ENCODE assay signal across 17 cellular contexts in genomic region chr6:84912472-84913143, GRCh38.
A peak's percentile ranks its signal among the peaks of the same experiment; 100 is the strongest.
DNase-seq lines count a peak whose midpoint lies in the region; ATAC-seq, FAIRE-seq and TF ChIP-seq lines count a peak whose summit lies in the region.
"Had no signal": no experiment of that assay in that cellular context is flagged by ENCODE, and none has a peak within 500 bp of the region (broad histone marks: within the 10 kb centered on the region; RNA-seq: fewer than 3 reads in every experiment).

No MANE protein-coding gene starts in this region.

- no peak for TF ChIP-seq CTCF in liver (IDR thresholded peaks at IDR 0.05; ENCODE audit: low read depth, low read length, missing input control)
- TF ChIP-seq CTCF in HepG2 (CRISPR knock-in tag; IDR thresholded peaks at IDR 0.05), result no peak
- no peak for TF ChIP-seq CTCF in right lobe of liver (IDR thresholded peaks at IDR 0.05)
- no peak for TF ChIP-seq CTCF in pancreas (IDR thresholded peaks at IDR 0.05)
- no peak for TF ChIP-seq CTCF in upper lobe of right lung (IDR thresholded peaks at IDR 0.05)

- no peaks in the 10 kb centered on the region for H3K9me3 Mint-ChIP-seq in activated CD8-positive, alpha-beta T cell treated with anti-CD3 and anti-CD28 coated beads, Interleukin-2, amount 10 ng/mL, durations not matched to agents 7 days and 5 days (ENCODE audit: insufficient read depth)

- H3K36me3 Mint-ChIP-seq in activated CD8-positive, alpha-beta T cell treated with anti-CD3 and anti-CD28 coated beads, Interleukin-2, amount 10 ng/mL, durations not matched to agents 7 days and 5 days (ENCODE audit: low read depth), result no peaks in the 10 kb centered on the region

- CTCF ChIA-PET in HepG2 (lab: Yijun Ruan, JAX; ENCODE audit: low intra/inter-chr PET ratio, low total read pairs), result no interaction called here
- CTCF ChIA-PET in activated CD8-positive, alpha-beta T cell treated with anti-CD3 and anti-CD28 coated beads, Interleukin-2, amount 10 ng/mL, durations not matched to agents 7 days and 5 days (lab: Charles Lee), result no interaction called here

- H3K27me3 ChIP-seq in liver (ENCODE audit: control insufficient read depth in 4 of 4, insufficient read depth in 4 of 4, low read length in 3 of 4), result no peaks in the 10 kb centered on the region
- no peaks in the 10 kb centered on the region for H3K27me3 ChIP-seq in HepG2 (ENCODE audit: control insufficient read depth in 1 of 2, insufficient read depth in 2 of 2, low read length in 2 of 2)
- H3K27me3 ChIP-seq in right lobe of liver, result no peaks in the 10 kb centered on the region
- H3K27me3 ChIP-seq in pancreas, result no peaks in the 10 kb centered on the region
- H3K27me3 ChIP-seq in upper lobe of right lung, result no peaks in the 10 kb centered on the region

- H3K4me1 Mint-ChIP-seq in activated CD8-positive, alpha-beta T cell treated with anti-CD3 and anti-CD28 coated beads, Interleukin-2, amount 10 ng/mL, durations not matched to agents 7 days and 5 days (ENCODE audit: low read depth), result no peaks in the 10 kb centered on the region

- H3K4me2 ChIP-seq in HepG2 (ENCODE audit: low read depth, low read length), result no peak overlapping the region
- H3K4me2 ChIP-seq: A549 had no signal

- no peak overlapping the region for H3K4me3 Mint-ChIP-seq in activated CD8-positive, alpha-beta T cell treated with anti-CD3 and anti-CD28 coated beads, Interleukin-2, amount 10 ng/mL, durations not matched to agents 7 days and 5 days
- H3K4me3 Mint-ChIP-seq: CD4-positive, alpha-beta T cell had no signal

- H3K79me2 ChIP-seq in HepG2 (ENCODE audit: insufficient read depth, low read length), result no peaks in the 10 kb centered on the region

- H3K4me1 ChIP-seq in liver (ENCODE audit: control insufficient read depth in 4 of 4, insufficient read depth in 4 of 4, low read length in 3 of 4), result peaks cover 7 to 46% (median 38%) of the 10 kb centered on the region in 4 donors
- peaks cover 14% of the 10 kb centered on the region for H3K4me1 ChIP-seq in HepG2 (ENCODE audit: insufficient read depth, low read length)
- peaks cover 0 to 50% (median 7%) of the 10 kb centered on the region in 4 donors for H3K4me1 ChIP-seq in right lobe of liver
- peaks cover 12 to 20% (median 20%) of the 10 kb centered on the region in 3 donors for H3K4me1 ChIP-seq in pancreas
- H3K4me1 ChIP-seq in upper lobe of right lung, result no peaks in the 10 kb centered on the region
- H3K4me1 ChIP-seq: A549, HAP-1 had no signal

- H3K9ac ChIP-seq in liver (ENCODE audit: low read depth in 1 of 2, low read length in 2 of 2) (peak overlapping the region in 1 of 2 donors; percentile 27), HepG2 (ENCODE audit: insufficient read depth, low read depth, low read length) (no peak overlapping the region)
- H3K9ac ChIP-seq: GM23248 had no signal

- no peaks in the 10 kb centered on the region for H3K27me3 Mint-ChIP-seq in activated CD8-positive, alpha-beta T cell treated with anti-CD3 and anti-CD28 coated beads, Interleukin-2, amount 10 ng/mL, durations not matched to agents 7 days and 5 days (ENCODE audit: low read depth)
- H3K27me3 Mint-ChIP-seq: CD4-positive, alpha-beta T cell had no signal

- FAIRE-seq in HepG2 (lab: Jason Lieb, UNC) (no peak), pancreas (lab: Jason Lieb, UNC) (no peak)
- FAIRE-seq: A549, G401.6, GM12891 had no signal

- H3K9me3 ChIP-seq in liver (ENCODE audit: control insufficient read depth in 4 of 4, low read length in 3 of 4) (no peaks in the 10 kb centered on the region), HepG2 (ENCODE audit: low read length) (no peaks in the 10 kb centered on the region), right lobe of liver (no peaks in the 10 kb centered on the region), pancreas (no peaks in the 10 kb centered on the region), upper lobe of right lung (no peaks in the 10 kb centered on the region)
- H3K9me3 ChIP-seq: A549, HAP-1 had no signal

- intact Hi-C loops in HepG2 (cut with micrococcal nuclease; ENCODE audit: unreplicated experiment) (no loop called here), right lobe of liver (cut with DNase I) (no loop called here), pancreas (cut with DNase I) (no loop called here), upper lobe of right lung (cut with DNase I) (no loop called here)

- BruUV-seq in HepG2 (replicated peaks; lab: Mats Ljungman, UMichigan), result no TSS peak

- no peaks in the 10 kb centered on the region for H3K36me3 ChIP-seq in liver (ENCODE audit: control insufficient read depth in 4 of 4, insufficient read depth in 3 of 4, low read depth in 1 of 4, low read length in 3 of 4)
- H3K36me3 ChIP-seq in HepG2 (replicated peaks in 1 of 2; ENCODE audit: control insufficient read depth in 1 of 2, insufficient read depth in 2 of 2, low read length in 2 of 2), result no peaks in the 10 kb centered on the region
- no peaks in the 10 kb centered on the region for H3K36me3 ChIP-seq in right lobe of liver
- H3K36me3 ChIP-seq in pancreas, result no peaks in the 10 kb centered on the region
- no peaks in the 10 kb centered on the region for H3K36me3 ChIP-seq in upper lobe of right lung
- H3K36me3 ChIP-seq: HAP-1 had no signal

- TF ChIP-seq EP300 in HepG2 (IDR thresholded peaks at IDR 0.05; ENCODE audit: low read depth in 2 of 2, low read length in 2 of 2) (no peak), HepG2 (CRISPR knock-in tag; IDR thresholded peaks at IDR 0.05; ENCODE audit: borderline replicate concordance) (no peak)

- H3K4me3 ChIP-seq in liver (ENCODE audit: low read depth in 1 of 3, low read length in 3 of 3) (peak overlapping the region in 1 of 3 donors; percentile 14), HepG2 (replicated peaks in 1 of 3; ENCODE audit: insufficient read depth in 1 of 3, low read depth in 2 of 3, low read length in 3 of 3) (no peak overlapping the region), right lobe of liver (peak overlapping the region in 1 of 3 donors; percentile 25), pancreas (no peak overlapping the region), upper lobe of right lung (no peak overlapping the region)
- H3K4me3 ChIP-seq: A549, GM23248, HAP-1 had no signal

- in situ Hi-C loops in HepG2 (cut with HindIII; ENCODE audit: extremely low pct_ligation_motif_present, low pct_unique_long_range_greater_than_20kb), result no loop called here

- ATAC-seq in HepG2, result no peak
- peak; percentile 62 to 76 (median 67) for ATAC-seq in right lobe of liver
- ATAC-seq in pancreas, result peak; percentile 70 to 87 (median 80)
- peak; percentile 14 for ATAC-seq in upper lobe of right lung
- ATAC-seq in GM18868 (IDR thresholded peaks at IDR 0.05; ENCODE audit: unreplicated experiment), result no peak
- ATAC-seq in activated CD8-positive, alpha-beta T cell treated with anti-CD3 and anti-CD28 coated beads, Interleukin-2, amount 10 ng/mL, durations not matched to agents 7 days and 5 days, result no peak
- ATAC-seq: A549 had no signal

- POLR2A ChIA-PET in HepG2 (lab: Yijun Ruan, JAX), result no interaction called here
- POLR2A ChIA-PET in activated CD8-positive, alpha-beta T cell treated with anti-CD3 and anti-CD28 coated beads, Interleukin-2, amount 10 ng/mL, durations not matched to agents 7 days and 5 days (lab: Charles Lee), result no interaction called here

- TF ChIP-seq RAD21 in liver (IDR thresholded peaks at IDR 0.05) (no peak), HepG2 (CRISPR knock-in tag; IDR thresholded peaks at IDR 0.05) (no peak)

- H3K27ac ChIP-seq in liver (ENCODE audit: low read depth in 1 of 2, low read length in 2 of 2) (peak overlapping the region; percentile 14 to 59), HepG2 (ENCODE audit: extremely low read length, insufficient read depth, low read length) (no peak overlapping the region), right lobe of liver (peak overlapping the region in 1 of 3 donors; percentile 32), pancreas (no peak overlapping the region), upper lobe of right lung (no peak overlapping the region)
- H3K27ac ChIP-seq: 22Rv1, A549, C4-2B, GM23248 had no signal

- WGBS in liver, result 45% methylated on average over 10 of the region's 10 CpGs
- WGBS in HepG2 (ENCODE audit: low lambda C conversion rate), result 47% methylated on average over 10 of the region's 10 CpGs
- WGBS in right lobe of liver (ENCODE audit: insufficient coverage, low coverage, low lambda C conversion rate, missing lambda C conversion rate), result 31% methylated on average over 10 of the region's 10 CpGs
- 14 to 17% methylated on average over 10 of the region's 10 CpGs for WGBS in pancreas, 2 donors

- no peak overlapping the region for H2AFZ ChIP-seq in HepG2 (ENCODE audit: low read length)
- H2AFZ ChIP-seq: GM23248 had no signal

- TF ChIP-seq POLR2A in HepG2 (IDR thresholded peaks at IDR 0.05; ENCODE audit: insufficient read depth in 1 of 2, low read depth in 2 of 2, low read length in 2 of 2) (no peak), right lobe of liver (IDR thresholded peaks at IDR 0.05) (no peak)

- DNase-seq in HepG2 (ENCODE audit: low spot score) (no peak), right lobe of liver (peak in 1 of 3 donors; percentile 47), pancreas (peak in 3 of 6 donors; percentile 20 to 22 (median 21)), upper lobe of right lung (no peak), Kasumi-1 (lab: John Stamatoyannopoulos, UW) (no peak)
- DNase-seq in activated CD8-positive, alpha-beta T cell treated with anti-CD3 and anti-CD28 coated beads, Interleukin-2, amount 10 ng/mL, durations not matched to agents 7 days and 5 days, result no peak
- DNase-seq: AML-193; CD4-positive, alpha-beta T cell; GM23248 had no signal

- H4K20me1 ChIP-seq in HepG2 (ENCODE audit: insufficient read depth, low read length), result no peaks in the 10 kb centered on the region

- no peak overlapping the region for H3K27ac Mint-ChIP-seq in activated CD8-positive, alpha-beta T cell treated with anti-CD3 and anti-CD28 coated beads, Interleukin-2, amount 10 ng/mL, durations not matched to agents 7 days and 5 days
- H3K27ac Mint-ChIP-seq: CD4-positive, alpha-beta T cell had no signal

TF ChIP-seq in HepG2, 621 proteins besides CTCF, POLR2A, EP300 and RAD21:
- TF ChIP-seq ZNF720 (CRISPR knock-in tag; IDR thresholded peaks at IDR 0.05), result no peak
- no peak for TF ChIP-seq ZNF432 (CRISPR knock-in tag; IDR thresholded peaks at IDR 0.05; ENCODE audit: borderline replicate concordance)
- no peak for TF ChIP-seq ZNF431 (CRISPR knock-in tag; IDR thresholded peaks at IDR 0.05; ENCODE audit: borderline replicate concordance, low read depth)
- TF ChIP-seq SMYD3 (CRISPR knock-in tag; IDR thresholded peaks at IDR 0.05), result no peak
- TF ChIP-seq DMAP1 (CRISPR knock-in tag; IDR thresholded peaks at IDR 0.05), result no peak
- no peak for TF ChIP-seq DPF2 (CRISPR knock-in tag; IDR thresholded peaks at IDR 0.05; ENCODE audit: borderline replicate concordance, low read depth)
- TF ChIP-seq ZNF251 (CRISPR knock-in tag; IDR thresholded peaks at IDR 0.05), result no peak
- TF ChIP-seq ERF (CRISPR knock-in tag; IDR thresholded peaks at IDR 0.05), result no peak

Comparison
In these comparisons a context has a peak if more than half of its experiments do, and no peak if none do; other contexts are left out.
1. H3K27ac ChIP-seq: peak in liver (2 of 2); none in HepG2 (single experiment), pancreas (0 of 4) and upper lobe of right lung (single experiment).
2. ATAC-seq: peak in right lobe of liver (4 of 4), pancreas (4 of 4) and upper lobe of right lung (single experiment); none in HepG2 (single experiment), GM18868 (single experiment) and activated CD8-positive, alpha-beta T cell treated with anti-CD3 and anti-CD28 coated beads, Interleukin-2, amount 10 ng/mL, durations not matched to agents 7 days and 5 days (single experiment).